Comparison of ENCODE assay signal across 23 cellular contexts in the genomic region with DNA sequence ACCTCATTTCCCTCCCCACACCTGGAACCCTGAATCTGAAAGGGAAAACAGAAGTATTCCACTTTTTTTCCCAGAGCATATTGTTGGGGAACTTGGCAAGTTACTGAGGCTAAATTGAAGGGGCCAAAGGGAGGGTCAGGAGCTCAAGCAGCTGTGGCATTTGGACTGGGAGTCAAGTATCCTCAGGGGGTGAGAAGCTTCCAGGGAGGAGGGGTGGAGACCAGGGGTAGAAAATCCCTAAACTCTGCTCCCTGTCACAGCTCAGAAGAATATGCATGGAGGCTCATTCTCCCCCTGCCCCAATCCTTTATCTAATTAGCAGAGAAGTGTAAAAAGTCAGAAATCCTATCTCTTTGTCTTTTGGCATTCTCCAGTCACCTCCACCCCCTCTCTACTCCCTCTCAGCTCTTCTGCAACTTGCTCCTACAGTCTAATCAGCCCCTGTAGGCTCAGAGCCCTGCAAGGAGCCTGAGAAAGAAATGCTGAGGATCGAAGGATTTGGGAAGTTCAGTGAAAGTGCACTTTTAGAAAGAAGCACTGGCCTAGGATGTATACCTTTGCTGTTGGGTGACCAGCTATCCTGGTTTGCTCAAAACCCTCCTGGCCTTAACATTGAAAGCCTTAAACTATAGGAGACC. TPM values are rescaled to one million over a fixed set of nuclear protein-coding genes. Genes with fewer than 3 reads are reported as not detected.
A peak's percentile ranks its signal among the peaks of the same experiment; 100 is the strongest.
DNase-seq lines count a peak whose midpoint lies in the region; ATAC-seq and TF ChIP-seq lines count a peak whose summit lies in the region.
"Had no signal": no experiment of that assay in that cellular context is flagged by ENCODE, and none has a peak within 500 bp of the region (broad histone marks: within the 10 kb centered on the region; RNA-seq: fewer than 3 reads in every experiment).

No MANE protein-coding gene starts in this region.

- H3K4me1 Mint-ChIP-seq in WTC11 = peaks cover 21% of the 10 kb centered on the region

- CTCF ChIA-PET in WTC11 (lab: Charles Lee) = interaction anchor here (0.8 to 3.9 kb wide), 15 partner anchors 9 to 449 kb away, joined by 3 to 83 read pairs (median 4); partner anchors contain the start of gene NME5

- H2BK5ac ChIP-seq in mesendoderm (ENCODE audit: low read length) = peak overlapping the region; percentile 98

- H2BK15ac ChIP-seq in mesendoderm (replicated peaks; ENCODE audit: low read depth) = no peak overlapping the region

- no peaks in the 10 kb centered on the region for H3K79me1 ChIP-seq in mesendoderm (ENCODE audit: low read length)

- ATAC-seq in WTC11 = peak; percentile 19

- TF ChIP-seq CTCF in cardiac muscle cell (IDR thresholded peaks at IDR 0.05; ENCODE audit: low read depth, low read length) = no peak
- no peak for TF ChIP-seq CTCF in left ventricle myocardium inferior (IDR thresholded peaks at IDR 0.05; ENCODE audit: borderline replicate concordance)
- no peak for TF ChIP-seq CTCF in WTC11 (IDR thresholded peaks at IDR 0.05)
- TF ChIP-seq CTCF in osteoblast (IDR thresholded peaks at IDR 0.05; ENCODE audit: extremely low read depth, low read depth, low read length) = no peak
- TF ChIP-seq CTCF in lower leg skin (IDR thresholded peaks at IDR 0.05) = no peak

- no peak for DNase-seq in cardiac muscle cell (ENCODE audit: low read depth in 1 of 2, low spot score in 1 of 2)
- DNase-seq in left ventricle myocardium inferior = no peak
- no peak for DNase-seq in WTC11 (ENCODE audit: low spot score)
- DNase-seq in mesendoderm = peak; percentile 86
- DNase-seq in osteoblast (ENCODE audit: insufficient read length, low spot score, missing footprints) = no peak
- no peak for DNase-seq in lower leg skin (ENCODE audit: low spot score in 2 of 2)
- no peak for DNase-seq in HT-29 (ENCODE audit: low spot score)
- DNase-seq in NCI-H2081 (lab: John Stamatoyannopoulos, UW) = no peak
- DNase-seq: Calu3; CD4-positive, alpha-beta memory T cell; DMS153; GDM1; NCI-H1417 treated with DMSO at 0.1 percent for 48 hours; NCI-H187; NCI-H510A; NCI-H748 treated with DMSO at 0.1 percent for 48 hours; PC-9; SHP77 treated with DMSO at 0.1 percent for 48 hours had no signal

- peak overlapping the region; percentile 69 for H2BK120ac ChIP-seq in mesendoderm (ENCODE audit: low read depth, low read length)

- no peaks in the 10 kb centered on the region for H3K36me3 Mint-ChIP-seq in WTC11
- H3K36me3 Mint-ChIP-seq: CD4-positive, alpha-beta memory T cell; IgD-negative memory B cell had no signal

- peak overlapping the region; percentile 91 for H4K5ac ChIP-seq in mesendoderm (ENCODE audit: low read length)

- no peak overlapping the region for H4K8ac ChIP-seq in mesendoderm (ENCODE audit: low read depth, low read length)

- POLR2A ChIA-PET in WTC11 (lab: Charles Lee) = interaction anchor here (0.6 kb wide), 2 partner anchors 183 to 335 kb away, joined by 4 read pairs; no protein-coding TSS in a partner anchor

- no peaks in the 10 kb centered on the region for H3K27me3 ChIP-seq in cardiac muscle cell
- H3K27me3 ChIP-seq in left ventricle myocardium inferior (ENCODE audit: low read depth) = no peaks in the 10 kb centered on the region
- no peaks in the 10 kb centered on the region for H3K27me3 ChIP-seq in mesendoderm (ENCODE audit: insufficient read depth, low read length, poor library complexity)
- no peaks in the 10 kb centered on the region for H3K27me3 ChIP-seq in osteoblast (ENCODE audit: insufficient read depth, low read length)
- H3K27me3 ChIP-seq: BLaER1 treated with 17β-estradiol and CSF1 and Interleukin-3, amounts not matched to agents 10 nM and 100 nM had no signal

- no peaks in the 10 kb centered on the region for H3K9me3 Mint-ChIP-seq in WTC11
- H3K9me3 Mint-ChIP-seq: CD4-positive, alpha-beta memory T cell; IgD-negative memory B cell had no signal

- H3K27me3 Mint-ChIP-seq in WTC11 (ENCODE audit: low read depth) = peaks cover 21% of the 10 kb centered on the region
- H3K27me3 Mint-ChIP-seq: CD4-positive, alpha-beta memory T cell; IgD-negative memory B cell had no signal

- H3K36me3 ChIP-seq in cardiac muscle cell (no peaks in the 10 kb centered on the region), left ventricle myocardium inferior (no peaks in the 10 kb centered on the region), mesendoderm (ENCODE audit: control insufficient read depth, insufficient read depth, low read length) (no peaks in the 10 kb centered on the region), osteoblast (ENCODE audit: insufficient read depth, low read length) (no peaks in the 10 kb centered on the region)
- H3K36me3 ChIP-seq: BLaER1 treated with 17β-estradiol and CSF1 and Interleukin-3, amounts not matched to agents 10 nM and 100 nM had no signal

- H3K27ac Mint-ChIP-seq in WTC11 = no peak overlapping the region
- H3K27ac Mint-ChIP-seq: CD4-positive, alpha-beta memory T cell had no signal

- H3K79me2 ChIP-seq in mesendoderm (ENCODE audit: control insufficient read depth, insufficient read depth, low read length) (no peaks in the 10 kb centered on the region), osteoblast (ENCODE audit: insufficient read depth, low read length) (no peaks in the 10 kb centered on the region)

- H3K9me3 ChIP-seq in cardiac muscle cell (ENCODE audit: low read depth) (no peaks in the 10 kb centered on the region), left ventricle myocardium inferior (replicated peaks) (no peaks in the 10 kb centered on the region), osteoblast (ENCODE audit: low read depth, low read length) (no peaks in the 10 kb centered on the region)
- H3K9me3 ChIP-seq: BLaER1 treated with 17β-estradiol and CSF1 and Interleukin-3, amounts not matched to agents 10 nM and 100 nM had no signal

- peak overlapping the region; percentile 89 for H3K23ac ChIP-seq in mesendoderm (ENCODE audit: low read length)

- H3K18ac ChIP-seq in mesendoderm (ENCODE audit: low read length) = peak overlapping the region; percentile 76

- no peak overlapping the region for H2AFZ ChIP-seq in osteoblast (ENCODE audit: low read length)
- H2AFZ ChIP-seq: PC-9 had no signal

- no peak overlapping the region for H3K4ac ChIP-seq in mesendoderm (ENCODE audit: low read depth, low read length)

- H3K4me3 Mint-ChIP-seq in WTC11 = no peak overlapping the region
- H3K4me3 Mint-ChIP-seq: CD4-positive, alpha-beta memory T cell; IgD-negative memory B cell had no signal

- WGBS in mesendoderm (ENCODE audit: extremely low coverage, insufficient coverage, low lambda C conversion rate) = no CpG with 5 or more reads among the region's 1 CpG
- WGBS in lower leg skin, 2 donors = 45 to 65% methylated on average over 1 of the region's 1 CpG

- no peaks in the 10 kb centered on the region for H4K20me1 ChIP-seq in osteoblast (ENCODE audit: insufficient read depth, low read length)
- H4K20me1 ChIP-seq: BLaER1 treated with 17β-estradiol and CSF1 and Interleukin-3, amounts not matched to agents 10 nM and 100 nM had no signal

- H3K4me1 ChIP-seq in cardiac muscle cell (ENCODE audit: low read depth) = no peaks in the 10 kb centered on the region
- H3K4me1 ChIP-seq in left ventricle myocardium inferior = peaks cover 4% of the 10 kb centered on the region
- H3K4me1 ChIP-seq in mesendoderm (ENCODE audit: control insufficient read depth, low read depth, low read length) = peaks cover 18% of the 10 kb centered on the region
- no peaks in the 10 kb centered on the region for H3K4me1 ChIP-seq in osteoblast (ENCODE audit: insufficient read depth, low read length)

- H2AK5ac ChIP-seq in mesendoderm (ENCODE audit: low read length) = peak overlapping the region; percentile 95

- peak overlapping the region; percentile 48 for H3K4me2 ChIP-seq in mesendoderm (ENCODE audit: low read length)
- no peak overlapping the region for H3K4me2 ChIP-seq in osteoblast (ENCODE audit: insufficient read depth, low read length)
- H3K4me2 ChIP-seq: BLaER1 treated with 17β-estradiol and CSF1 and Interleukin-3, amounts not matched to agents 10 nM and 100 nM; PC-9 had no signal

- peak overlapping the region; percentile 90 for H3K56ac ChIP-seq in mesendoderm (ENCODE audit: low read length)

- no peak for TF ChIP-seq POLR2A in lower leg skin (IDR thresholded peaks at IDR 0.05)

- H3K9ac ChIP-seq in mesendoderm (ENCODE audit: low read length) = peak overlapping the region; percentile 60
- H3K9ac ChIP-seq: BLaER1 treated with 17β-estradiol and CSF1 and Interleukin-3, amounts not matched to agents 10 nM and 100 nM had no signal

- intact Hi-C loops in left ventricle myocardium inferior (cut with micrococcal nuclease) (no loop called here), lower leg skin (cut with DNase I; ENCODE audit: low total_unique reads) (no loop called here)

- H3K4me3 ChIP-seq in cardiac muscle cell = no peak overlapping the region
- H3K4me3 ChIP-seq in left ventricle myocardium inferior = no peak overlapping the region
- H3K4me3 ChIP-seq in mesendoderm (ENCODE audit: low read length) = no peak overlapping the region
- H3K4me3 ChIP-seq in osteoblast (ENCODE audit: insufficient read depth, low read length) = no peak overlapping the region
- no peak overlapping the region for H3K4me3 ChIP-seq in lower leg skin (ENCODE audit: low read depth, poor library complexity, severe bottlenecking)
- H3K4me3 ChIP-seq: BLaER1 treated with 17β-estradiol and CSF1 and Interleukin-3, amounts not matched to agents 10 nM and 100 nM; PC-9 had no signal

- H3K27ac ChIP-seq in cardiac muscle cell = peak overlapping the region; percentile 60
- H3K27ac ChIP-seq in left ventricle myocardium inferior (replicated peaks) = no peak overlapping the region
- H3K27ac ChIP-seq in mesendoderm (ENCODE audit: low read depth, low read length) = peak overlapping the region; percentile 78
- H3K27ac ChIP-seq in osteoblast (ENCODE audit: low read depth, low read length) = no peak overlapping the region
- H3K27ac ChIP-seq: 22Rv1; BLaER1 treated with 17β-estradiol and CSF1 and Interleukin-3, amounts not matched to agents 10 nM and 100 nM; PC-9; RWPE1 had no signal

TF ChIP-seq in WTC11, 78 proteins besides CTCF, POLR2A, EP300 and RAD21 (continues in another document):
- no peak for TF ChIP-seq NFATC4 (CRISPR knock-in tag; IDR thresholded peaks at IDR 0.05)
- TF ChIP-seq PRRX2 (CRISPR knock-in tag; IDR thresholded peaks at IDR 0.05) = no peak
- TF ChIP-seq NR2C2 (CRISPR knock-in tag; IDR thresholded peaks at IDR 0.05) = no peak
- no peak for TF ChIP-seq TEAD4 (CRISPR knock-in tag; IDR thresholded peaks at IDR 0.05)

RNA-seq across cellular contexts. Expression of gene WNT8A, which starts 5.7 kb away (rescaled TPM):
- total RNA-seq in cardiac muscle cell (not detected in 2 replicates), left ventricle myocardium inferior (not detected), WTC11 (2021) (0.16 TPM in 1 of 3 replicates, not detected in the others), osteoblast (not detected in 2 replicates), lower leg skin (not detected)
- not detected in 2 replicates for polyA plus RNA-seq in cardiac muscle cell
- 1.8 TPM for polyA plus RNA-seq in mesendoderm (2013, experiment 1 of 2)
- 1.7 TPM for polyA plus RNA-seq in mesendoderm (2013, experiment 2 of 2)
- total RNA-seq in HT-29 (2014; rRNA removed; shearing (Covaris generic)) = not detected in 2 replicates
- total RNA-seq: Calu3; CD4-positive, alpha-beta memory T cell; Daoy; PC-9 had no signal
- polyA plus RNA-seq: IgD-negative memory B cell had no signal

RNA-seq across cellular contexts. Expression of gene FAM13B, which starts 45.2 kb away (rescaled TPM):
- total RNA-seq in cardiac muscle cell (9.4 and 15.3 TPM in 2 replicates), left ventricle myocardium inferior (22.1 TPM), WTC11 (2021) (14.3 to 15.6 TPM (median 15.2 TPM) in 3 replicates), osteoblast (55.7 and 59.7 TPM in 2 replicates), lower leg skin (10 to 100 TPM; 17.9 to 25.6 (median 21.4) TPM)
- polyA plus RNA-seq in cardiac muscle cell = 10.7 and 15.8 TPM in 2 replicates
- polyA plus RNA-seq in mesendoderm (2013, experiment 1 of 2) = 12.2 TPM
- polyA plus RNA-seq in mesendoderm (2013, experiment 2 of 2) = 12.4 TPM
- total RNA-seq in HT-29 (2014; rRNA removed; shearing (Covaris generic)) = 6.6 and 15.2 TPM in 2 replicates

Comparison
In these comparisons a context has a peak if more than half of its experiments do, and no peak if none do; other contexts are left out.
1. H3K27ac ChIP-seq: peak in cardiac muscle cell (single experiment) and mesendoderm (single experiment); none in left ventricle myocardium inferior (single experiment) and osteoblast (single experiment).